ENCODE assay signal across 25 cellular contexts in the genomic region with DNA sequence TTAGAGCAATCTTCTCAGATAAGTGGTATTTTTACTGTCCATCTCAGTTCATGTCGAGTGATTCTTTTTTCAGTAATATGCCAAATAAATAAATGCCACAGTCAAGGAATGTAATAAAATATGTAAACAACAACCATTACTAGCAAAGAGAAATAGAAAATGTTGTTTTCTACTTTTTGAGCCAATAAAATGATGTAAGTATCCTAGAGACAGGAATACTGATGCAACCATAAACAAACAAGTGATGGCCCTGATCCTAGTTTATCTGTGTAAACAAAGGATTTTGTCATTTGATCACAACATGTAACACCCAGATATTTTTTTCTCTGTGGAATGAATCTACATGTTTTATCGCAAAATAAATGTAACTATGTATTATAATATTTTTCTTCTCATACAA.
"Had no signal": no experiment of that assay in that cellular context is flagged by ENCODE, and none has a peak within 500 bp of the region (broad histone marks: within the 10 kb centered on the region; RNA-seq: fewer than 3 reads in every experiment).

No MANE protein-coding gene starts in this region.

- H3K36me3 Mint-ChIP-seq: memory B cell; naive thymus-derived CD4-positive, alpha-beta T cell; stimulated activated effector memory CD8-positive, alpha-beta T cell treated with anti-CD3 and anti-CD28 coated beads, Interleukin-12 subunit alpha, Interleukin-12 subunit beta, amount 100 ng/mL, for 72 hours had no signal

- H3K4me3 Mint-ChIP-seq: activated T-cell treated with anti-CD3 and anti-CD28 coated beads, Interleukin-2, amount 50 U/mL, for 4 hours; memory B cell; naive thymus-derived CD4-positive, alpha-beta T cell; stimulated activated effector memory CD8-positive, alpha-beta T cell treated with anti-CD3 and anti-CD28 coated beads, Interleukin-12 subunit alpha, Interleukin-12 subunit beta, amount 100 ng/mL, for 72 hours had no signal

- H3K9me3 ChIP-seq: adrenal gland, gastroesophageal sphincter, mucosa of descending colon, ovary, psoas muscle, testis, upper lobe of left lung had no signal

- H3K27me3 Mint-ChIP-seq: memory B cell; naive thymus-derived CD4-positive, alpha-beta T cell had no signal

- H3K27ac Mint-ChIP-seq: memory B cell; naive thymus-derived CD4-positive, alpha-beta T cell; stimulated activated effector memory CD8-positive, alpha-beta T cell treated with anti-CD3 and anti-CD28 coated beads, Interleukin-12 subunit alpha, Interleukin-12 subunit beta, amount 100 ng/mL, for 72 hours had no signal

- FAIRE-seq: bronchial epithelial cell, small intestine had no signal

- H3K4me3 ChIP-seq: adrenal gland, gastroesophageal sphincter, mucosa of descending colon, ovary, psoas muscle, testis, upper lobe of left lung had no signal

- H3K36me3 ChIP-seq: adrenal gland, gastroesophageal sphincter, ovary, upper lobe of left lung had no signal

- H3K27me3 ChIP-seq: adrenal gland, gastroesophageal sphincter, ovary, testis, upper lobe of left lung had no signal

- H3K4me1 Mint-ChIP-seq: memory B cell; naive thymus-derived CD4-positive, alpha-beta T cell; stimulated activated effector memory CD8-positive, alpha-beta T cell treated with anti-CD3 and anti-CD28 coated beads, Interleukin-12 subunit alpha, Interleukin-12 subunit beta, amount 100 ng/mL, for 72 hours had no signal

- ATAC-seq: activated T-cell treated with anti-CD3 and anti-CD28 coated beads, Interleukin-2, amount 50 U/mL, for 4 hours; gastroesophageal sphincter; left ventricle myocardium superior; mucosa of descending colon; naive thymus-derived CD4-positive, alpha-beta T cell; psoas muscle; right cardiac atrium; stimulated activated effector memory CD8-positive, alpha-beta T cell treated with anti-CD3 and anti-CD28 coated beads, Interleukin-12 subunit alpha, Interleukin-12 subunit beta, amount 100 ng/mL, for 72 hours had no signal

- DNase-seq: activated CD4-positive, alpha-beta T cell treated with anti-CD3 and anti-CD28 coated beads, Interleukin-2, amount 50 U/mL, for 1 hour; activated CD4-positive, CD25-positive, alpha-beta regulatory T cell treated with anti-CD3 and anti-CD28 coated beads, Interleukin-2, amount 50 U/mL, for 72 hours; activated CD8-positive, alpha-beta memory T cell treated with anti-CD3 and anti-CD28 coated beads, Interleukin-2, amount 50 U/mL, for 4 hours; activated effector memory CD4-positive, alpha-beta T cell treated with anti-CD3 and anti-CD28 coated beads, Interleukin-2, amount 50 U/mL, for 16 hours; activated naive CD4-positive, alpha-beta T cell treated with anti-CD3 and anti-CD28 coated beads, Interleukin-2, amount 50 U/mL, for 16 hours; activated T-cell treated with anti-CD3 and anti-CD28 coated beads, Interleukin-2, amount 50 U/mL, for 4 hours; adrenal gland; dermis blood vessel endothelial cell; effector memory CD4-positive, alpha-beta T cell; left ventricle myocardium superior; mucosa of descending colon; naive thymus-derived CD4-positive, alpha-beta T cell; ovary; psoas muscle; right cardiac atrium; small intestine; stimulated activated CD4-positive, alpha-beta T cell treated with anti-CD3 and anti-CD28 coated beads, Interleukin-4, amount 100 ng/mL, for 1 hour; T-helper 2 cell; testis; upper lobe of left lung had no signal

- H3K27ac ChIP-seq: adrenal gland, gastroesophageal sphincter, ovary, psoas muscle, testis, upper lobe of left lung, VCaP had no signal

- H3K4me1 ChIP-seq: adrenal gland, gastroesophageal sphincter, psoas muscle, testis, upper lobe of left lung had no signal
